1 cellular context compared by ENCODE assay signal in the genomic region with DNA sequence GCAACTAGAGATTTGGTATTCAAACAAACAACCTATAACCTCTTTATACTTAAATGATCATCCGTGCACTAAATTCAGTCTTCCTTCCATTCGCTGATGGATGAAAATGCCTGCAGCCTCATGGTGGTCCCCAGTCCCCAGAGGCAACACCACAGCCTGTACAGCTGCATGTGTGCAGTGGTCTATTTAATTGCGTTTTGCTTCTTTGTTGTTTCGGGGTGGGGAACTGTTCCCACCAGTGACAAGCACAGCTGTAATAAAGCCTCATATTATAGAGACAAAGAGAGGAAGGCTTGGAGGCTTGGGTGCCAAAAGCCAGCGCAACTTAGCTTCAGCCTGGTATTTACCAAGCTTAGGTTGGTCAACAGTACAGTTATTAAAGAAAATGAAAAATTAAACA.
TF ChIP-seq lines count a peak whose summit lies in the region.

No MANE protein-coding gene starts in this region.

TF ChIP-seq in GM23338, 12 proteins besides CTCF, POLR2A, EP300 and RAD21 (continued from another document):
- TF ChIP-seq, protein P1, sequence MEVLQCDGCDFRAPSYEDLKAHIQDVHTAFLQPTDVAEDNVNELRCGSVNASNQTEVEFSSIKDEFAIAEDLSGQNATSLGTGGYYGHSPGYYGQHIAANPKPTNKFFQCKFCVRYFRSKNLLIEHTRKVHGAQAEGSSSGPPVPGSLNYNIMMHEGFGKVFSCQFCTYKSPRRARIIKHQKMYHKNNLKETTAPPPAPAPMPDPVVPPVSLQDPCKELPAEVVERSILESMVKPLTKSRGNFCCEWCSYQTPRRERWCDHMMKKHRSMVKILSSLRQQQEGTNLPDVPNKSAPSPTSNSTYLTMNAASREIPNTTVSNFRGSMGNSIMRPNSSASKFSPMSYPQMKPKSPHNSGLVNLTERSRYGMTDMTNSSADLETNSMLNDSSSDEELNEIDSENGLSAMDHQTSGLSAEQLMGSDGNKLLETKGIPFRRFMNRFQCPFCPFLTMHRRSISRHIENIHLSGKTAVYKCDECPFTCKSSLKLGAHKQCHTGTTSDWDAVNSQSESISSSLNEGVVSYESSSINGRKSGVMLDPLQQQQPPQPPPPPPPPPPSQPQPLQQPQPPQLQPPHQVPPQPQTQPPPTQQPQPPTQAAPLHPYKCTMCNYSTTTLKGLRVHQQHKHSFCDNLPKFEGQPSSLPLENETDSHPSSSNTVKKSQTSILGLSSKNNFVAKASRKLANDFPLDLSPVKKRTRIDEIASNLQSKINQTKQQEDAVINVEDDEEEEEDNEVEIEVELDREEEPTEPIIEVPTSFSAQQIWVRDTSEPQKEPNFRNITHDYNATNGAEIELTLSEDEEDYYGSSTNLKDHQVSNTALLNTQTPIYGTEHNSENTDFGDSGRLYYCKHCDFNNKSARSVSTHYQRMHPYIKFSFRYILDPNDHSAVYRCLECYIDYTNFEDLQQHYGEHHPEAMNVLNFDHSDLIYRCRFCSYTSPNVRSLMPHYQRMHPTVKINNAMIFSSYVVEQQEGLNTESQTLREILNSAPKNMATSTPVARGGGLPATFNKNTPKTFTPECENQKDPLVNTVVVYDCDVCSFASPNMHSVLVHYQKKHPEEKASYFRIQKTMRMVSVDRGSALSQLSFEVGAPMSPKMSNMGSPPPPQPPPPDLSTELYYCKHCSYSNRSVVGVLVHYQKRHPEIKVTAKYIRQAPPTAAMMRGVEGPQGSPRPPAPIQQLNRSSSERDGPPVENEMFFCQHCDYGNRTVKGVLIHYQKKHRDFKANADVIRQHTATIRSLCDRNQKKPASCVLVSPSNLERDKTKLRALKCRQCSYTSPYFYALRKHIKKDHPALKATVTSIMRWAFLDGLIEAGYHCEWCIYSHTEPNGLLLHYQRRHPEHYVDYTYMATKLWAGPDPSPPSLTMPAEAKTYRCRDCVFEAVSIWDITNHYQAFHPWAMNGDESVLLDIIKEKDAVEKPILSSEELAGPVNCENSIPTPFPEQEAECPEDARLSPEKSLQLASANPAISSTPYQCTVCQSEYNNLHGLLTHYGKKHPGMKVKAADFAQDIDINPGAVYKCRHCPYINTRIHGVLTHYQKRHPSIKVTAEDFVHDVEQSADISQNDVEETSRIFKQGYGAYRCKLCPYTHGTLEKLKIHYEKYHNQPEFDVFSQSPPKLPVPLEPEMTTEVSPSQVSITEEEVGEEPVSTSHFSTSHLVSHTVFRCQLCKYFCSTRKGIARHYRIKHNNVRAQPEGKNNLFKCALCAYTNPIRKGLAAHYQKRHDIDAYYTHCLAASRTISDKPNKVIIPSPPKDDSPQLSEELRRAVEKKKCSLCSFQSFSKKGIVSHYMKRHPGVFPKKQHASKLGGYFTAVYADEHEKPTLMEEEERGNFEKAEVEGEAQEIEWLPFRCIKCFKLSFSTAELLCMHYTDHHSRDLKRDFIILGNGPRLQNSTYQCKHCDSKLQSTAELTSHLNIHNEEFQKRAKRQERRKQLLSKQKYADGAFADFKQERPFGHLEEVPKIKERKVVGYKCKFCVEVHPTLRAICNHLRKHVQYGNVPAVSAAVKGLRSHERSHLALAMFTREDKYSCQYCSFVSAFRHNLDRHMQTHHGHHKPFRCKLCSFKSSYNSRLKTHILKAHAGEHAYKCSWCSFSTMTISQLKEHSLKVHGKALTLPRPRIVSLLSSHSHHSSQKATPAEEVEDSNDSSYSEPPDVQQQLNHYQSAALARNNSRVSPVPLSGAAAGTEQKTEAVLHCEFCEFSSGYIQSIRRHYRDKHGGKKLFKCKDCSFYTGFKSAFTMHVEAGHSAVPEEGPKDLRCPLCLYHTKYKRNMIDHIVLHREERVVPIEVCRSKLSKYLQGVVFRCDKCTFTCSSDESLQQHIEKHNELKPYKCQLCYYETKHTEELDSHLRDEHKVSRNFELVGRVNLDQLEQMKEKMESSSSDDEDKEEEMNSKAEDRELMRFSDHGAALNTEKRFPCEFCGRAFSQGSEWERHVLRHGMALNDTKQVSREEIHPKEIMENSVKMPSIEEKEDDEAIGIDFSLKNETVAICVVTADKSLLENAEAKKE (CRISPR knock-in tag; IDR thresholded peaks at IDR 0.05) = no peak
- no peak for TF ChIP-seq JUNB (IDR thresholded peaks at IDR 0.05; ENCODE audit: unreplicated experiment)
- no peak for TF ChIP-seq ZNF331 (CRISPR knock-in tag; IDR thresholded peaks at IDR 0.05; ENCODE audit: low read depth)
- TF ChIP-seq STAT1 (IDR thresholded peaks at IDR 0.05; ENCODE audit: unreplicated experiment) = no peak
- TF ChIP-seq, protein P2, sequence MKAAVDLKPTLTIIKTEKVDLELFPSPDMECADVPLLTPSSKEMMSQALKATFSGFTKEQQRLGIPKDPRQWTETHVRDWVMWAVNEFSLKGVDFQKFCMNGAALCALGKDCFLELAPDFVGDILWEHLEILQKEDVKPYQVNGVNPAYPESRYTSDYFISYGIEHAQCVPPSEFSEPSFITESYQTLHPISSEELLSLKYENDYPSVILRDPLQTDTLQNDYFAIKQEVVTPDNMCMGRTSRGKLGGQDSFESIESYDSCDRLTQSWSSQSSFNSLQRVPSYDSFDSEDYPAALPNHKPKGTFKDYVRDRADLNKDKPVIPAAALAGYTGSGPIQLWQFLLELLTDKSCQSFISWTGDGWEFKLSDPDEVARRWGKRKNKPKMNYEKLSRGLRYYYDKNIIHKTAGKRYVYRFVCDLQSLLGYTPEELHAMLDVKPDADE (IDR thresholded peaks at IDR 0.05) = no peak
- no peak for TF ChIP-seq NANOG (IDR thresholded peaks at IDR 0.05; ENCODE audit: borderline replicate concordance)
- no peak for TF ChIP-seq REST (IDR thresholded peaks at IDR 0.05; ENCODE audit: unreplicated experiment)
- TF ChIP-seq EZH2 (IDR thresholded peaks at IDR 0.05; ENCODE audit: low read depth, unreplicated experiment) = no peak
- no peak for TF ChIP-seq POLR2AphosphoS5 (IDR thresholded peaks at IDR 0.05; ENCODE audit: low read depth)
